26 cellular contexts compared by ENCODE assay signal in the genomic region with DNA sequence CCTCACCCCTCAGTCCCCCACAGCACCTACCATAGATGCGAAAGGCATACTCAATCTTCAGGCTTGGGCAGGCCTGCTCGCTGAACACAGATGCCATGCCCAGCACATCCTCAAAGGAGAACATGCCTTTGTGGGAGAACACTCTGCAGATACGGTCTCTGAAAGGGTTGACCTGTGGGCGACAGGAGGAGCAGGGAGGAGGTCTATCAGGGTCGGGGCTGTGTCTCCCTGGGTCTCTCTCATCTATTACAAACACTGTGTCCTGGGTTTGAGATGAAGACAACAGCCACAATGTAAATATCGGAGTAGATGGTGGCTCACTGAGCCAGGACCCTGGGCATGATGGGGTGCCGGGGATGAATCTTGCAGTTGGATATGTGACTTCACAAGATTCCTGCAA. TPM values are rescaled to one million over a fixed set of nuclear protein-coding genes. Genes with fewer than 3 reads are reported as not detected.
"Had no signal": no experiment of that assay in that cellular context is flagged by ENCODE, and none has a peak within 500 bp of the region (broad histone marks: within the 10 kb centered on the region; RNA-seq: fewer than 3 reads in every experiment).

No MANE protein-coding gene starts in this region.

- H3K36me3 Mint-ChIP-seq: activated naive CD8-positive, alpha-beta T cell treated with anti-CD3 and anti-CD28 coated beads for 36 hours; naive B cell; neural progenitor cell; stimulated activated effector memory CD8-positive, alpha-beta T cell treated with anti-CD3 and anti-CD28 coated beads, Interleukin-12 subunit alpha, Interleukin-12 subunit beta, amount 100 ng/mL, for 72 hours had no signal

- ATAC-seq: activated CD8-positive, alpha-beta T cell treated with anti-CD3 and anti-CD28 coated beads for 36 hours; mucosa of descending colon; sciatic nerve; stimulated activated effector memory CD8-positive, alpha-beta T cell treated with anti-CD3 and anti-CD28 coated beads, Interleukin-12 subunit alpha, Interleukin-12 subunit beta, amount 100 ng/mL, for 72 hours had no signal

- H3K4me1 ChIP-seq: left ventricle myocardium inferior, stomach, upper lobe of left lung had no signal

- H2AFZ ChIP-seq: neural progenitor cell had no signal

- H3K27ac Mint-ChIP-seq: activated CD8-positive, alpha-beta T cell treated with anti-CD3 and anti-CD28 coated beads for 36 hours; activated naive CD8-positive, alpha-beta T cell treated with anti-CD3 and anti-CD28 coated beads for 36 hours; activated T-helper 1 cell treated with anti-CD3 and anti-CD28 coated beads, Interleukin-12 subunit alpha, Interleukin-12 subunit beta, Interleukin-2, Interleukin-4 antibody, amounts not matched to agents 30 ng/mL and 10 ng/mL and 1 ng/mL, durations not matched to agents 14 hours and 24 hours and 36 hours; neural progenitor cell; stimulated activated effector memory CD8-positive, alpha-beta T cell treated with anti-CD3 and anti-CD28 coated beads, Interleukin-12 subunit alpha, Interleukin-12 subunit beta, amount 100 ng/mL, for 72 hours had no signal

- H3K27me3 ChIP-seq: neural progenitor cell, upper lobe of left lung had no signal

- H3K9ac ChIP-seq: neural progenitor cell had no signal

- H3K27ac ChIP-seq: left ventricle myocardium inferior, neural progenitor cell, stomach, upper lobe of left lung, WERI-Rb-1 had no signal

- FAIRE-seq: kidney had no signal

- H3K4me3 ChIP-seq: left ventricle myocardium inferior, mucosa of descending colon, neural progenitor cell, smooth muscle cell, stomach, upper lobe of left lung had no signal

- H3K9me3 Mint-ChIP-seq: activated naive CD8-positive, alpha-beta T cell treated with anti-CD3 and anti-CD28 coated beads for 36 hours; activated T-helper 1 cell treated with anti-CD3 and anti-CD28 coated beads, Interleukin-12 subunit alpha, Interleukin-12 subunit beta, Interleukin-2, Interleukin-4 antibody, amounts not matched to agents 30 ng/mL and 10 ng/mL and 1 ng/mL, durations not matched to agents 14 hours and 24 hours and 36 hours; neural progenitor cell; stimulated activated effector memory CD8-positive, alpha-beta T cell treated with anti-CD3 and anti-CD28 coated beads, Interleukin-12 subunit alpha, Interleukin-12 subunit beta, amount 100 ng/mL, for 72 hours had no signal

- H3K9me3 ChIP-seq: left ventricle myocardium inferior, mucosa of descending colon, stomach, upper lobe of left lung had no signal

- H3K4me1 Mint-ChIP-seq: stimulated activated effector memory CD8-positive, alpha-beta T cell treated with anti-CD3 and anti-CD28 coated beads, Interleukin-12 subunit alpha, Interleukin-12 subunit beta, amount 100 ng/mL, for 72 hours had no signal

- H3K4me2 ChIP-seq: neural progenitor cell, smooth muscle cell had no signal

- H3K36me3 ChIP-seq: left ventricle myocardium inferior, neural progenitor cell, stomach, upper lobe of left lung, WERI-Rb-1 had no signal

- H3K4me3 Mint-ChIP-seq: activated CD8-positive, alpha-beta T cell treated with anti-CD3 and anti-CD28 coated beads for 36 hours; activated naive CD8-positive, alpha-beta T cell treated with anti-CD3 and anti-CD28 coated beads for 36 hours; activated T-helper 1 cell treated with anti-CD3 and anti-CD28 coated beads, Interleukin-12 subunit alpha, Interleukin-12 subunit beta, Interleukin-2, Interleukin-4 antibody, amounts not matched to agents 30 ng/mL and 10 ng/mL and 1 ng/mL, durations not matched to agents 14 hours and 24 hours and 36 hours; naive B cell; neural progenitor cell; stimulated activated effector memory CD8-positive, alpha-beta T cell treated with anti-CD3 and anti-CD28 coated beads, Interleukin-12 subunit alpha, Interleukin-12 subunit beta, amount 100 ng/mL, for 72 hours had no signal

- DNase-seq: activated CD4-positive, alpha-beta T cell treated with anti-CD3 and anti-CD28 coated beads for 4 hours; activated CD8-positive, alpha-beta T cell treated with anti-CD3 and anti-CD28 coated beads for 36 hours; activated naive CD4-positive, alpha-beta T cell; activated naive CD8-positive, alpha-beta T cell treated with anti-CD3 and anti-CD28 coated beads for 36 hours; amniotic stem cell; foreskin melanocyte; kidney; left ventricle myocardium inferior; naive B cell; stimulated activated CD4-positive, alpha-beta T cell treated with anti-CD3 and anti-CD28 coated beads, Interleukin-4, amount 100 ng/mL, for 24 hours; stomach had no signal

RNA-seq across cellular contexts. Expression of a gene that starts 46.0 kb away (rescaled TPM):
- total RNA-seq: activated CD8-positive, alpha-beta T cell treated with anti-CD3 and anti-CD28 coated beads for 36 hours; activated naive CD8-positive, alpha-beta T cell treated with anti-CD3 and anti-CD28 coated beads for 36 hours; activated T-helper 1 cell treated with anti-CD3 and anti-CD28 coated beads, Interleukin-12 subunit alpha, Interleukin-12 subunit beta, Interleukin-2, Interleukin-4 antibody, amounts not matched to agents 30 ng/mL and 10 ng/mL and 1 ng/mL, durations not matched to agents 14 hours and 24 hours and 36 hours; cardiac septum; dermis microvascular lymphatic vessel endothelial cell; epithelial cell of proximal tubule; kidney; left ventricle myocardium inferior; osteoblast; pulmonary artery endothelial cell; sciatic nerve; smooth muscle cell; T-helper 2 cell treated with Interferon-gamma antibody and Interleukin-4, amounts not matched to agents 100 ng/mL and 5 ng/mL, for 36 hours; temporal lobe; upper lobe of left lung had no signal
- polyA plus RNA-seq: smooth muscle cell had no signal
